Comparison of ENCODE assay signal across 22 cellular contexts in the genomic region with DNA sequence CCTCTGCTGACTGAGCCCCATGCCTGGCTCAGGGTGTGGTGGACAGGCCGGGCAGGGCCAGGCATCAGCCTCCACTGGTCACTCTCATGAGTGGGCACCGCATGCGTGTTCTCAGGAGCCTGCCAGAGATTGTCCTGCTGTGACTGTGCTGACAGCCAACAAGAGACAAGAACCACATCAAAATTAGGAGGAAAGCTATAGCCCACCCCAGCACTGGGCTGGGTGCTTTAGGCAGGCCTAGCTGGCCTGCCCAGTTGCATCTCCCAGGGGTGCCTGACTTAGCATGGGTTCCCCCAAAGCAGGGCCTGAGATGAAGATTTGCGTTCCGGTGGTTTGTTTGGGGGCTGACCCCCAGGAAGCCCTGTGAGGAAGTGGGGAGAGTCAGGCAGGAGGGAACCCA. TPM values are rescaled to one million over a fixed set of nuclear protein-coding genes. Genes with fewer than 3 reads are reported as not detected.
DNase-seq lines count a peak whose midpoint lies in the region; ATAC-seq and TF ChIP-seq lines count a peak whose summit lies in the region.
"Had no signal": no experiment of that assay in that cellular context is flagged by ENCODE, and none has a peak within 500 bp of the region (broad histone marks: within the 10 kb centered on the region; RNA-seq: fewer than 3 reads in every experiment).

No MANE protein-coding gene starts in this region.

- WGBS in hepatocyte (ENCODE audit: low lambda C conversion rate, missing lambda C conversion rate) = 97% methylated on average over 5 of the region's 5 CpGs

- ATAC-seq in GM23338 = no peak
- ATAC-seq in T-helper 17 cell = no peak
- ATAC-seq in HG03469 (IDR thresholded peaks at IDR 0.05; ENCODE audit: unreplicated experiment) = no peak
- ATAC-seq: HCT116 had no signal

- peaks cover 24% of the 10 kb centered on the region for H3K4me1 Mint-ChIP-seq in GM23338
- no peaks in the 10 kb centered on the region for H3K4me1 Mint-ChIP-seq in T-helper 17 cell
- peaks cover 23% of the 10 kb centered on the region for H3K4me1 Mint-ChIP-seq in nephron progenitor cell

- H3K79me2 ChIP-seq in GM23338 (replicated peaks; ENCODE audit: insufficient read depth) = no peaks in the 10 kb centered on the region
- H3K79me2 ChIP-seq in hepatocyte = no peaks in the 10 kb centered on the region

- H3F3A ChIP-seq in GM23338 (replicated peaks; ENCODE audit: low read depth) = 0 out of 2 replicates have a peak, but pooled peaks cover 4% of the 10 kb centered on the region

- H3K36me3 Mint-ChIP-seq in GM23338 (ENCODE audit: low read depth) (no peaks in the 10 kb centered on the region), T-helper 17 cell (ENCODE audit: low read depth) (peaks cover 2% of the 10 kb centered on the region), nephron progenitor cell (ENCODE audit: low read depth) (no peaks in the 10 kb centered on the region)

- H3K9me2 ChIP-seq in GM23338 (ENCODE audit: insufficient read depth) = no peaks in the 10 kb centered on the region
- H3K9me2 ChIP-seq in hepatocyte (replicated peaks; ENCODE audit: insufficient read depth) = no peaks in the 10 kb centered on the region

- peak overlapping the region; percentile 81 for H3K4me2 ChIP-seq in BLaER1
- H3K4me2 ChIP-seq in GM23338 = no peak overlapping the region
- H3K4me2 ChIP-seq in hepatocyte = no peak overlapping the region

- H3K4me3 Mint-ChIP-seq in GM23338 = no peak overlapping the region; the same call in 2 of the 3 replicates
- peak overlapping the region; percentile 15 for H3K4me3 Mint-ChIP-seq in T-helper 17 cell
- H3K4me3 Mint-ChIP-seq in nephron progenitor cell = peak overlapping the region; percentile 65
- H3K4me3 Mint-ChIP-seq: CD4-positive, alpha-beta T cell; HFFc6 had no signal

- DNase-seq in GM23338 (ENCODE audit: low spot score) = no peak
- DNase-seq in T-helper 17 cell = no peak
- DNase-seq in nephron progenitor cell = no peak
- DNase-seq in hepatocyte (ENCODE audit: low spot score) = no peak
- DNase-seq in GM19240 (ENCODE audit: insufficient read length, low spot score) = no peak
- no peak for DNase-seq in SKM-1 treated with dmso at 0.1 percent for 144 hours (lab: John Stamatoyannopoulos, UW; ENCODE audit: unreplicated experiment)
- DNase-seq: 8988T; CD4-positive, alpha-beta T cell; DMS53; DND-41; EL; HFFc6; KG1 had no signal

- H3K9ac ChIP-seq in BLaER1 = peak overlapping the region; percentile 59; the same call in 1 of the 2 replicates

- no peaks in the 10 kb centered on the region for H4K20me1 ChIP-seq in BLaER1
- H4K20me1 ChIP-seq in GM23338 (replicated peaks; ENCODE audit: insufficient read depth) = no peaks in the 10 kb centered on the region
- H4K20me1 ChIP-seq in hepatocyte (ENCODE audit: insufficient read depth, poor library complexity, severe bottlenecking) = no peaks in the 10 kb centered on the region

- no peak overlapping the region for H2AFZ ChIP-seq in GM23338
- no peak overlapping the region for H2AFZ ChIP-seq in hepatocyte

- H3K36me3 ChIP-seq in BLaER1 (no peaks in the 10 kb centered on the region), GM23338 (ENCODE audit: insufficient read depth) (no peaks in the 10 kb centered on the region), hepatocyte (replicated peaks; ENCODE audit: insufficient read depth, low read depth) (no peaks in the 10 kb centered on the region)

- peak overlapping the region; percentile 82 for H3K27ac ChIP-seq in BLaER1
- no peak overlapping the region for H3K27ac ChIP-seq in GM23338 (ENCODE audit: low read depth)
- H3K27ac ChIP-seq in hepatocyte = no peak overlapping the region
- H3K27ac ChIP-seq: C4-2B had no signal

- peak overlapping the region; percentile 41; the same call in 1 of the 2 replicates for H3K4me3 ChIP-seq in BLaER1
- H3K4me3 ChIP-seq in GM23338 = no peak overlapping the region
- no peak overlapping the region for H3K4me3 ChIP-seq in hepatocyte

- H3K27me3 ChIP-seq in BLaER1 (no peaks in the 10 kb centered on the region), GM23338 (ENCODE audit: insufficient read depth) (no peaks in the 10 kb centered on the region), hepatocyte (no peaks in the 10 kb centered on the region)

- H3K4me1 ChIP-seq in BLaER1 = peaks cover 37% of the 10 kb centered on the region
- H3K4me1 ChIP-seq in GM23338 (ENCODE audit: insufficient read depth) = peaks cover 20% of the 10 kb centered on the region
- H3K4me1 ChIP-seq in hepatocyte (ENCODE audit: insufficient read depth) = no peaks in the 10 kb centered on the region

- no peak for TF ChIP-seq CTCF in GM23338 (conservative IDR thresholded peaks at IDR 0.05; ENCODE audit: low read depth in 2 of 2)
- TF ChIP-seq CTCF in nephron progenitor cell (IDR thresholded peaks at IDR 0.05) = no peak
- TF ChIP-seq CTCF in hepatocyte (IDR thresholded peaks at IDR 0.05; ENCODE audit: poor library complexity) = no peak

- peaks cover 15% of the 10 kb centered on the region for H3K27me3 Mint-ChIP-seq in GM23338 (ENCODE audit: insufficient read depth, low read depth, poor library complexity)
- H3K27me3 Mint-ChIP-seq in T-helper 17 cell = peaks cover 59% of the 10 kb centered on the region
- peaks cover 7% of the 10 kb centered on the region for H3K27me3 Mint-ChIP-seq in nephron progenitor cell (ENCODE audit: low read depth, poor library complexity)

- H3K9me3 ChIP-seq in BLaER1 (0 out of 2 replicates have a peak, but pooled peaks cover 10% of the 10 kb centered on the region), T-helper 17 cell (ENCODE audit: control insufficient read depth, low read length, poor library complexity, severe bottlenecking) (no peaks in the 10 kb centered on the region), hepatocyte (ENCODE audit: low read depth) (no peaks in the 10 kb centered on the region)

- H3K9me3 Mint-ChIP-seq in GM23338 (no peaks in the 10 kb centered on the region), nephron progenitor cell (peaks cover 11% of the 10 kb centered on the region)
- H3K9me3 Mint-ChIP-seq: CD4-positive, alpha-beta T cell; HFFc6 had no signal

- H3K27ac Mint-ChIP-seq in GM23338 = 0 out of 2 replicates have a peak overlapping the region, but pooled peaks have one; percentile 56
- no peak overlapping the region for H3K27ac Mint-ChIP-seq in T-helper 17 cell
- no peak overlapping the region for H3K27ac Mint-ChIP-seq in nephron progenitor cell
- H3K27ac Mint-ChIP-seq: CD4-positive, alpha-beta T cell; HFFc6 had no signal

TF ChIP-seq in GM23338, 12 proteins besides CTCF, POLR2A, EP300 and RAD21 (continues in another document):
- TF ChIP-seq NANOG (IDR thresholded peaks at IDR 0.05; ENCODE audit: borderline replicate concordance) (no peak), EZH2phosphoT487 (IDR thresholded peaks at IDR 0.05; ENCODE audit: unreplicated experiment) (no peak), EZH2 (IDR thresholded peaks at IDR 0.05; ENCODE audit: low read depth, unreplicated experiment) (no peak), JUNB (IDR thresholded peaks at IDR 0.05; ENCODE audit: unreplicated experiment) (no peak), ZNF114 (CRISPR knock-in tag; IDR thresholded peaks at IDR 0.05) (no peak), POLR2AphosphoS5 (IDR thresholded peaks at IDR 0.05; ENCODE audit: low read depth) (no peak)
- TF ChIP-seq, protein P1, sequence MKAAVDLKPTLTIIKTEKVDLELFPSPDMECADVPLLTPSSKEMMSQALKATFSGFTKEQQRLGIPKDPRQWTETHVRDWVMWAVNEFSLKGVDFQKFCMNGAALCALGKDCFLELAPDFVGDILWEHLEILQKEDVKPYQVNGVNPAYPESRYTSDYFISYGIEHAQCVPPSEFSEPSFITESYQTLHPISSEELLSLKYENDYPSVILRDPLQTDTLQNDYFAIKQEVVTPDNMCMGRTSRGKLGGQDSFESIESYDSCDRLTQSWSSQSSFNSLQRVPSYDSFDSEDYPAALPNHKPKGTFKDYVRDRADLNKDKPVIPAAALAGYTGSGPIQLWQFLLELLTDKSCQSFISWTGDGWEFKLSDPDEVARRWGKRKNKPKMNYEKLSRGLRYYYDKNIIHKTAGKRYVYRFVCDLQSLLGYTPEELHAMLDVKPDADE (IDR thresholded peaks at IDR 0.05) = no peak

RNA-seq across cellular contexts. Expression of a gene that starts 53.9 kb away (rescaled TPM):
- 0.31 TPM in 1 of 2 replicates, not detected in the other for total RNA-seq in GM23338 (2014; rRNA removed; shearing (Covaris generic))
- 2.0 and 2.6 TPM in 2 replicates for polyA plus RNA-seq in GM23338 (2016; fragmentation: Nextera tagmentation; extraction: Ambion mirVana)
- not detected for total RNA-seq in T-helper 17 cell
- total RNA-seq in hepatocyte = not detected in 2 replicates
- polyA plus RNA-seq in hepatocyte = not detected in 2 replicates
- total RNA-seq: A673; CD4-positive, alpha-beta T cell; G401; H4; HFFc6; LHCN-M2 had no signal
- polyA plus RNA-seq: AG04450 had no signal
